14 cellular contexts compared by ENCODE assay signal in the genomic region with DNA sequence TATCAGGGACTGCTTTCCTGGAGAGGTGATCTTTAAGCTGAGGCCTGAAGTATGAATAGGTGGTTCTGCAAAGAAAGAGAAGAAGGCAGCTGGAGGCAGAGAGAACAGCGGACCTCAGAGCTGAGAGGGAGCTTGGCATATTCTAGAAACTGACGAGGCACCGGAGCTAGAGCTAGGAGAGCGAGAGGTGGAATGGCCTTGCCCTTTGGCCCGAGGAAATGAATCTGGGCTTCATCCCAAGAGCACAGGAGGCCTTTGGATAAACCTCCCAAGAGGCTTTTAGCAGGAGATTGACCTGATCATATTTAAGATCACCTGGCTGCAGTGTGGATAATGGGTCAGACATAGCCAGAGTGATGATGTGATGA. TPM values are rescaled to one million over a fixed set of nuclear protein-coding genes. Genes with fewer than 3 reads are reported as not detected.
DNase-seq lines count a peak whose midpoint lies in the region; ATAC-seq and TF ChIP-seq lines count a peak whose summit lies in the region.
"Had no signal": no experiment of that assay in that cellular context is flagged by ENCODE, and none has a peak within 500 bp of the region (broad histone marks: within the 10 kb centered on the region; RNA-seq: fewer than 3 reads in every experiment).

No MANE protein-coding gene starts in this region.

- peak overlapping the region; percentile 44 for H3K27ac Mint-ChIP-seq in glutamatergic neuron (ENCODE audit: unreplicated experiment)
- H3K27ac Mint-ChIP-seq: IgD-negative memory B cell had no signal

- intact Hi-C loops in HCT116 (cut with micrococcal nuclease): loop anchor here (1.0 kb wide), 1 partner anchor 49 kb away; no protein-coding TSS in a partner anchor
- intact Hi-C loops in psoas muscle (cut with DNase I): loop anchor here in 1 of 2 donors (2.0 kb wide), 1 partner anchor 50 kb away; no protein-coding TSS in a partner anchor

- H3K4me2 ChIP-seq in HCT116 (ENCODE audit: low read length): no peak overlapping the region
- H3K4me2 ChIP-seq: BLaER1 treated with 17β-estradiol and CSF1 and Interleukin-3, amounts not matched to agents 10 nM and 100 nM had no signal

- H3K27me3 ChIP-seq in HCT116 (ENCODE audit: insufficient read depth, low read length) (no peaks in the 10 kb centered on the region), psoas muscle (ENCODE audit: insufficient read depth in 3 of 3, low read length in 2 of 3) (no peaks in the 10 kb centered on the region), foreskin keratinocyte (peaks cover 28% of the 10 kb centered on the region)

- CTCF ChIA-PET in HCT116 (lab: Charles Lee): interaction anchor here (0.9 to 4.8 kb wide), 12 partner anchors 8 to 52 kb away, joined by 3 to 61 read pairs (median 6); no protein-coding TSS in a partner anchor

- POLR2A ChIA-PET in HCT116 (lab: Charles Lee): no interaction called here

- TF ChIP-seq CTCF in C4-2B (conservative IDR thresholded peaks at IDR 0.05) (0 out of 2 replicates have a peak, but pooled peaks have one; percentile 0), HCT116 (IDR thresholded peaks at IDR 0.05 in 2 of 3, conservative IDR thresholded peaks at IDR 0.05 in 1 of 3; ENCODE audit: borderline replicate concordance in 1 of 3, insufficient read depth in 1 of 3, low read depth in 2 of 3, low read length in 2 of 3) (no peak), glutamatergic neuron (IDR thresholded peaks at IDR 0.05; ENCODE audit: partially characterized antibody, unreplicated experiment) (no peak), psoas muscle (IDR thresholded peaks at IDR 0.05) (no peak), foreskin keratinocyte (conservative IDR thresholded peaks at IDR 0.05) (no peak)

- H3K9me2 ChIP-seq in HCT116 (ENCODE audit: insufficient read depth): no peaks in the 10 kb centered on the region

- peaks cover 3% of the 10 kb centered on the region for H3K9me3 Mint-ChIP-seq in glutamatergic neuron (ENCODE audit: unreplicated experiment)
- H3K9me3 Mint-ChIP-seq: CD8-positive, alpha-beta memory T cell had no signal

- peaks cover 5% of the 10 kb centered on the region for H3K36me3 Mint-ChIP-seq in glutamatergic neuron (ENCODE audit: unreplicated experiment)
- H3K36me3 Mint-ChIP-seq: CD8-positive, alpha-beta memory T cell; IgD-negative memory B cell had no signal

- H4K20me1 ChIP-seq in HCT116 (ENCODE audit: insufficient read depth): no peaks in the 10 kb centered on the region

- no peak for DNase-seq in HCT116 (ENCODE audit: low read depth, low spot score)
- no peak for DNase-seq in glutamatergic neuron
- DNase-seq in psoas muscle: no peak
- DNase-seq in foreskin keratinocyte: no peak
- DNase-seq: CD8-positive, alpha-beta memory T cell; NCI-H1436; NCI-H2029 had no signal

- H3K27ac ChIP-seq in C4-2B (no peak overlapping the region), HCT116 (ENCODE audit: low read depth, low read length) (no peak overlapping the region), psoas muscle (peak overlapping the region; percentile 74), foreskin keratinocyte (no peak overlapping the region)
- H3K27ac ChIP-seq: BLaER1 treated with 17β-estradiol and CSF1 and Interleukin-3, amounts not matched to agents 10 nM and 100 nM had no signal

- H3K9me3 ChIP-seq in HCT116 (ENCODE audit: control insufficient read depth in 1 of 2, insufficient read depth in 1 of 2, low read depth in 1 of 2, low read length in 2 of 2): no peaks in the 10 kb centered on the region
- H3K9me3 ChIP-seq in psoas muscle: no peaks in the 10 kb centered on the region

- no peak overlapping the region for H3K4me3 Mint-ChIP-seq in glutamatergic neuron (ENCODE audit: unreplicated experiment)
- H3K4me3 Mint-ChIP-seq: IgD-negative memory B cell had no signal

- H3K4me3 ChIP-seq in HCT116 (replicated peaks in 1 of 2; ENCODE audit: low read depth in 1 of 2, low read length in 2 of 2) (no peak overlapping the region), psoas muscle (no peak overlapping the region)

- no peaks in the 10 kb centered on the region for H3K79me2 ChIP-seq in HCT116 (ENCODE audit: insufficient read depth, low read length)

- 16 to 26% (median 25%) methylated on average over 5 of the region's 5 CpGs for WGBS in psoas muscle, 3 donors

- RAD21 ChIA-PET in HCT116 (lab: Charles Lee; ENCODE audit: low non-redundant PET in 1 of 2, low total read pairs in 2 of 2, uncharacterized antibody in 2 of 2, unreplicated experiment in 2 of 2): interaction anchor here (1.1 to 2.6 kb wide), 5 partner anchors 15 to 236 kb away, joined by 3 to 23 read pairs (median 6); no protein-coding TSS in a partner anchor

- ATAC-seq in HCT116 (0 out of 2 replicates have a peak, but pooled peaks have one; percentile 9), psoas muscle (no peak), HG03460 (IDR thresholded peaks at IDR 0.05; ENCODE audit: unreplicated experiment) (no peak), foreskin keratinocyte (no peak), GM19351 (IDR thresholded peaks at IDR 0.05; ENCODE audit: unreplicated experiment) (no peak)
- ATAC-seq: Panc1, Right ventricle myocardium inferior had no signal

- TF ChIP-seq RAD21 in HCT116 (IDR thresholded peaks at IDR 0.05; ENCODE audit: low read depth): no peak

- H3K9ac ChIP-seq in HCT116 (ENCODE audit: low read length): no peak overlapping the region
- H3K9ac ChIP-seq: BLaER1 treated with 17β-estradiol and CSF1 and Interleukin-3, amounts not matched to agents 10 nM and 100 nM had no signal

- H3K36me3 ChIP-seq in HCT116 (ENCODE audit: control insufficient read depth in 1 of 2, insufficient read depth in 2 of 2, low read length in 2 of 2): no peaks in the 10 kb centered on the region
- H3K36me3 ChIP-seq in psoas muscle (ENCODE audit: insufficient read depth in 1 of 2, low read depth in 1 of 2): peaks cover 0 to 20% of the 10 kb centered on the region in 2 donors

- H3K27me3 Mint-ChIP-seq in glutamatergic neuron (ENCODE audit: unreplicated experiment): peaks cover 4% of the 10 kb centered on the region

- BruUV-seq in HCT116 (replicated peaks; lab: Mats Ljungman, UMichigan): no TSS peak

- peaks cover 0 to 14% of the 10 kb centered on the region in 2 experiments; a peak in 1 of 4 replicates for H3K4me1 ChIP-seq in HCT116 (ENCODE audit: control insufficient read depth in 1 of 2, insufficient read depth in 2 of 2, low read length in 2 of 2)
- H3K4me1 ChIP-seq in psoas muscle: peaks cover 98% of the 10 kb centered on the region
- H3K4me1 ChIP-seq in foreskin keratinocyte: no peaks in the 10 kb centered on the region

- peaks cover 23% of the 10 kb centered on the region for H3K4me1 Mint-ChIP-seq in glutamatergic neuron (ENCODE audit: low read depth, unreplicated experiment)

- no peak for TF ChIP-seq POLR2A in HCT116 (IDR thresholded peaks at IDR 0.05; ENCODE audit: borderline replicate concordance, extremely low read depth, insufficient read depth, insufficient read length)

- H2AFZ ChIP-seq in HCT116 (ENCODE audit: low read depth, low read length, poor library complexity, severe bottlenecking): peak overlapping the region; percentile 46

TF ChIP-seq in HCT116, 20 proteins besides CTCF, POLR2A, EP300 and RAD21:
- TF ChIP-seq ZNF274 (IDR thresholded peaks at IDR 0.05; ENCODE audit: low read depth, low read length): no peak

RNA-seq across cellular contexts. Expression of a gene that starts 7.9 kb away (rescaled TPM):
- 0.89 TPM for total RNA-seq in HCT116 (2021; ENCODE audit: unreplicated experiment)
- polyA plus RNA-seq in HCT116 (2012): 1.4 and 2.4 TPM in 2 replicates
- total RNA-seq in glutamatergic neuron (ENCODE audit: unreplicated experiment): 11.1 TPM
- 100 to 1,000 TPM; 109 to 208 (median 118) TPM for total RNA-seq in psoas muscle
- polyA plus RNA-seq in psoas muscle: 10 to 100 TPM; 38.3 to 67.1 (median 55.8) TPM
- 0.56 and 0.82 TPM in 2 replicates for total RNA-seq in foreskin keratinocyte
- polyA plus RNA-seq in foreskin keratinocyte: 0.52 and 0.57 TPM in 2 replicates
